1 cellular context compared by ENCODE assay signal in genomic region chr12:911191-911826, GRCh38.
A peak's percentile ranks its signal among the peaks of the same experiment; 100 is the strongest.
TF ChIP-seq lines count a peak whose summit lies in the region.

No MANE protein-coding gene starts in this region.

TF ChIP-seq in K562, 482 proteins besides CTCF, POLR2A, EP300 and RAD21 (continued from another document and continues in another):
- TF ChIP-seq THAP12 (CRISPR knock-in tag; IDR thresholded peaks at IDR 0.05) (no peak), ZBTB11 (CRISPR knock-in tag; IDR thresholded peaks at IDR 0.05) (0 out of 6 replicates have a peak, but pooled peaks of 1 of the 3 experiments have one; percentile 33), ZKSCAN1 (IDR thresholded peaks at IDR 0.05; ENCODE audit: low read depth, low read length) (no peak), NFIC (IDR thresholded peaks at IDR 0.05) (peak; percentile 94), TBL1XR1 (IDR thresholded peaks at IDR 0.05; ENCODE audit: low read length in 2 of 2) (no peak), ZNF77 (CRISPR knock-in tag; IDR thresholded peaks at IDR 0.05) (no peak), L3MBTL2 (IDR thresholded peaks at IDR 0.05) (peak; percentile 47; the same call in 1 of the 2 replicates), ZNF239 (CRISPR knock-in tag; IDR thresholded peaks at IDR 0.05) (no peak), PKNOX1 (IDR thresholded peaks at IDR 0.05) (no peak), SREBF2 (CRISPR knock-in tag; IDR thresholded peaks at IDR 0.05) (no peak), CREM (IDR thresholded peaks at IDR 0.05; ENCODE audit: low read depth) (no peak), KAT2B (IDR thresholded peaks at IDR 0.05; ENCODE audit: low read depth, low read length) (no peak), THRB (CRISPR knock-in tag; conservative IDR thresholded peaks at IDR 0.05) (no peak), PREB (CRISPR knock-in tag; IDR thresholded peaks at IDR 0.05) (no peak), PYGO2 (tag; IDR thresholded peaks at IDR 0.05) (no peak), ARID3B (CRISPR knock-in tag; IDR thresholded peaks at IDR 0.05; ENCODE audit: borderline replicate concordance) (no peak), ZNF609 (CRISPR knock-in tag; IDR thresholded peaks at IDR 0.05; ENCODE audit: borderline replicate concordance) (no peak), ZNF23 (CRISPR knock-in tag; IDR thresholded peaks at IDR 0.05) (no peak), HMBOX1 (IDR thresholded peaks at IDR 0.05) (no peak), KLF16 (IDR thresholded peaks at IDR 0.05) (peak; percentile 34; the same call in 1 of the 2 replicates), ZBTB49 (CRISPR knock-in tag; IDR thresholded peaks at IDR 0.05; ENCODE audit: borderline replicate concordance) (no peak), POLR2B (IDR thresholded peaks at IDR 0.05; ENCODE audit: low read depth, partially characterized antibody) (no peak), RREB1 (CRISPR knock-in tag; IDR thresholded peaks at IDR 0.05) (no peak), TCFL5 (CRISPR knock-in tag; conservative IDR thresholded peaks at IDR 0.05) (no peak), ZNF316 (IDR thresholded peaks at IDR 0.05) (no peak), ZNF75A (CRISPR knock-in tag; IDR thresholded peaks at IDR 0.05) (no peak)
